In genomic region chr7:113809591-113809990, GRCh38 we compare ENCODE assay signal across 25 cellular contexts.
"Had no signal": no experiment of that assay in that cellular context is flagged by ENCODE, and none has a peak within 500 bp of the region (broad histone marks: within the 10 kb centered on the region; RNA-seq: fewer than 3 reads in every experiment).

No MANE protein-coding gene starts in this region.

- DNase-seq: effector memory CD8-positive, alpha-beta T cell; esophagus squamous epithelium; foreskin keratinocyte; immature natural killer cell; kidney; left cardiac atrium; left ventricle myocardium inferior; lower lobe of right lung; occipital lobe; psoas muscle; retina; small intestine; stimulated activated CD4-positive, alpha-beta T cell treated with anti-CD3 and anti-CD28 coated beads, Interleukin-4, amount 100 ng/mL, for 1 hour; stimulated activated CD8-positive, alpha-beta memory T cell treated with anti-CD3 and anti-CD28 coated beads, Interleukin-4, amount 100 ng/mL, for 48 hours; stimulated activated naive CD8-positive, alpha-beta T cell treated with anti-CD3 and anti-CD28 coated beads, Interleukin-15, Interleukin-2, amounts not matched to agents 100 U/mL and 50 U/mL, for 24 hours; thyroid gland had no signal

- H3K9me3 ChIP-seq: esophagus squamous epithelium, left ventricle myocardium inferior, lower lobe of right lung, psoas muscle, suprapubic skin, thyroid gland had no signal

- ATAC-seq: effector memory CD8-positive, alpha-beta T cell; foreskin keratinocyte; left cardiac atrium; lower lobe of right lung; natural killer cell treated with Interleukin-12 subunit alpha and Interleukin-12 subunit beta and Interleukin-15 and Interleukin-18, amount 100 ng/mL, for 72 hours; psoas muscle; stimulated activated naive CD8-positive, alpha-beta T cell treated with anti-CD3 and anti-CD28 coated beads, Interleukin-15, Interleukin-2, amounts not matched to agents 100 U/mL and 50 U/mL, for 24 hours had no signal

- H3K4me1 ChIP-seq: esophagus squamous epithelium, foreskin keratinocyte, lower lobe of right lung, psoas muscle, suprapubic skin, thyroid gland had no signal

- H3K36me3 ChIP-seq: esophagus squamous epithelium, left ventricle myocardium inferior, lower lobe of right lung, suprapubic skin, thyroid gland had no signal

- H3K4me3 ChIP-seq: esophagus squamous epithelium, left ventricle myocardium inferior, lower lobe of right lung, psoas muscle, suprapubic skin, thyroid gland had no signal

- H3K27me3 Mint-ChIP-seq: dendritic cell treated with granulocyte-macrophage colony-stimulating factor and Interleukin-4, amounts not matched to agents 40 ng/mL and 50 ng/mL, for 4 days; effector memory CD8-positive, alpha-beta T cell; memory B cell; natural killer cell treated with Interleukin-12 subunit alpha and Interleukin-12 subunit beta and Interleukin-15 and Interleukin-18, amount 100 ng/mL, for 72 hours; type B pancreatic cell had no signal

- H3K9me3 Mint-ChIP-seq: dendritic cell treated with granulocyte-macrophage colony-stimulating factor and Interleukin-4, amounts not matched to agents 40 ng/mL and 50 ng/mL, for 4 days; memory B cell; mesothelial cell of epicardium had no signal

- H3K27ac ChIP-seq: esophagus squamous epithelium, foreskin keratinocyte, left ventricle myocardium inferior, lower lobe of right lung, psoas muscle, suprapubic skin, thyroid gland had no signal

- FAIRE-seq: colon, kidney, small intestine, urothelium cell line had no signal

- H3K27me3 ChIP-seq: esophagus squamous epithelium, suprapubic skin, thyroid gland had no signal

- H3K4me3 Mint-ChIP-seq: dendritic cell treated with granulocyte-macrophage colony-stimulating factor and Interleukin-4, amounts not matched to agents 40 ng/mL and 50 ng/mL, for 4 days; effector memory CD8-positive, alpha-beta T cell; immature natural killer cell; memory B cell; mesothelial cell of epicardium; natural killer cell treated with Interleukin-12 subunit alpha and Interleukin-12 subunit beta and Interleukin-15 and Interleukin-18, amount 100 ng/mL, for 72 hours; stimulated activated effector memory CD8-positive, alpha-beta T cell treated with anti-CD3 and anti-CD28 coated beads, Interleukin-12 subunit alpha, Interleukin-12 subunit beta, amount 100 ng/mL, for 72 hours; type B pancreatic cell had no signal

- H3K4me1 Mint-ChIP-seq: immature natural killer cell; memory B cell; stimulated activated effector memory CD8-positive, alpha-beta T cell treated with anti-CD3 and anti-CD28 coated beads, Interleukin-12 subunit alpha, Interleukin-12 subunit beta, amount 100 ng/mL, for 72 hours had no signal

- H3K36me3 Mint-ChIP-seq: immature natural killer cell; memory B cell; mesothelial cell of epicardium; stimulated activated effector memory CD8-positive, alpha-beta T cell treated with anti-CD3 and anti-CD28 coated beads, Interleukin-12 subunit alpha, Interleukin-12 subunit beta, amount 100 ng/mL, for 72 hours; type B pancreatic cell had no signal

- H3K27ac Mint-ChIP-seq: dendritic cell treated with granulocyte-macrophage colony-stimulating factor and Interleukin-4, amounts not matched to agents 40 ng/mL and 50 ng/mL, for 4 days; effector memory CD8-positive, alpha-beta T cell; immature natural killer cell; memory B cell; mesothelial cell of epicardium; natural killer cell treated with Interleukin-12 subunit alpha and Interleukin-12 subunit beta and Interleukin-15 and Interleukin-18, amount 100 ng/mL, for 72 hours; stimulated activated effector memory CD8-positive, alpha-beta T cell treated with anti-CD3 and anti-CD28 coated beads, Interleukin-12 subunit alpha, Interleukin-12 subunit beta, amount 100 ng/mL, for 72 hours; type B pancreatic cell had no signal
